Comparison of ENCODE assay signal across 8 cellular contexts in genomic region chr7:157010588-157011332, GRCh38. TPM values are rescaled to one million over a fixed set of nuclear protein-coding genes. Genes with fewer than 3 reads are reported as not detected.
DNase-seq lines count a peak whose midpoint lies in the region; ATAC-seq and TF ChIP-seq lines count a peak whose summit lies in the region.

Gene MNX1, minus strand, starts transcription at chr7:157010663. Its CDS starts 313 bp downstream, at chr7:157010350.

- no peaks in the 10 kb centered on the region for H3K36me3 ChIP-seq in right atrium auricular region

- ATAC-seq in GM19455 (IDR thresholded peaks at IDR 0.05; ENCODE audit: unreplicated experiment) (peak; percentile 82), HG03457 (IDR thresholded peaks at IDR 0.05; ENCODE audit: unreplicated experiment) (peak; percentile 65)

- DNase-seq in DMS153 (lab: John Stamatoyannopoulos, UW) (peak; percentile 81), NCI-H748 treated with DMSO at 0.1 percent for 48 hours (lab: John Stamatoyannopoulos, UW) (peak; percentile 66), activated gamma-delta T cell (lab: John Stamatoyannopoulos, UW) (peak; percentile 30), right atrium auricular region (ENCODE audit: low spot score) (no peak), skeletal muscle cell (ENCODE audit: low read depth) (no peak), AG08395 (ENCODE audit: low spot score) (no peak)

- H3K27ac ChIP-seq in right atrium auricular region: no peak within 1 kb of the TSS

- H3K4me3 ChIP-seq in right atrium auricular region: peak within 1 kb of the TSS; percentile 30 to 45
- H3K4me3 ChIP-seq in skeletal muscle cell (ENCODE audit: low read depth, low read length): peak within 1 kb of the TSS; percentile 35

- TF ChIP-seq CTCF in right atrium auricular region (IDR thresholded peaks at IDR 0.05): no peak

- peaks cover 0 to 12% of the 10 kb centered on the region in 2 donors for H3K4me1 ChIP-seq in right atrium auricular region

- H3K27me3 ChIP-seq in right atrium auricular region: peaks cover 8 to 56% of the 10 kb centered on the region in 2 donors

- no peaks in the 10 kb centered on the region for H3K9me3 ChIP-seq in right atrium auricular region

RNA-seq across cellular contexts. Expression of gene MNX1, which starts in this region (rescaled TPM):
- not detected for total RNA-seq in right atrium auricular region

Comparison
In these comparisons a context has a peak if more than half of its experiments do, and no peak if none do; other contexts are left out.
1. DNase-seq: peak in DMS153 (single experiment), NCI-H748 treated with DMSO at 0.1 percent for 48 hours (single experiment) and activated gamma-delta T cell (single experiment); none in right atrium auricular region (single experiment), skeletal muscle cell (single experiment) and AG08395 (single experiment).